23 cellular contexts compared by ENCODE assay signal in the genomic region with DNA sequence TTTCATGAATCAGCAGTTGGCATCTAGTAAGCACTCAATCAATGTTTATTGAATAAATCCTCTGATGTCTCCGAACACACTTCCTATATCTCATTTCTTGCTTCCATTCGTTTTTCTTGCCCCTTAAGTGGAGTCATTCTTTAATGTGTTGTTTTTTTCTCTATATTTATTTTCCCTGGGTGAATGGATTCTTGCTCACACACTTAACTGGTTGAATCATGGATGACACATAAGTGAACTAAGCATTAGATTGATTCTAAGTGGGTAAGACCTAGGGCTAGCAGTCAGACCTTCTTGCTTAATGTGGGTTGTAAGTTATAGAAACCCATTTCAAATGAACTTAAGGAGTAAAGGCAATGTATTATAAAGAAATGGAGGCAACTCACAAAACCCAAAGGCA.
DNase-seq lines count a peak whose midpoint lies in the region; FAIRE-seq and TF ChIP-seq lines count a peak whose summit lies in the region.
"Had no signal": no experiment of that assay in that cellular context is flagged by ENCODE, and none has a peak within 500 bp of the region (broad histone marks: within the 10 kb centered on the region; RNA-seq: fewer than 3 reads in every experiment).

No MANE protein-coding gene starts in this region.

- H3K27me3 ChIP-seq in bronchial epithelial cell (ENCODE audit: control insufficient read depth, insufficient read depth, low read length) = no peaks in the 10 kb centered on the region
- H3K27me3 ChIP-seq: right atrium auricular region, tibial artery had no signal

- H3K4me3 ChIP-seq in bronchial epithelial cell (ENCODE audit: low read depth, low read length) = no peak overlapping the region
- H3K4me3 ChIP-seq: lower lobe of right lung, right atrium auricular region, tibial artery had no signal

- POLR2A ChIA-PET in GM10248 (lab: Yijun Ruan, JAX) = no interaction called here

- H3K36me3 ChIP-seq in bronchial epithelial cell (ENCODE audit: control insufficient read depth, insufficient read depth, low read length) = no peaks in the 10 kb centered on the region
- H3K36me3 ChIP-seq: lower lobe of right lung, right atrium auricular region, tibial artery, WERI-Rb-1 had no signal

- TF ChIP-seq CTCF in bronchial epithelial cell (IDR thresholded peaks at IDR 0.05; ENCODE audit: insufficient read depth, low read length, severe bottlenecking) = no peak
- no peak for TF ChIP-seq CTCF in GM10248 (IDR thresholded peaks at IDR 0.05; ENCODE audit: control extremely low read depth, extremely low read depth, low read depth, missing control alignments)

- DNase-seq in DMS53 treated with DMSO at 0.1 percent for 48 hours (lab: John Stamatoyannopoulos, UW; ENCODE audit: unreplicated experiment) (peak; percentile 1), HS-5 (ENCODE audit: low read depth) (peak; percentile 16), bronchial epithelial cell (ENCODE audit: low read depth) (peak; percentile 90), kidney glomerular epithelial cell (lab: John Stamatoyannopoulos, UW) (peak; percentile 49), GM10248 (ENCODE audit: extremely low spot score) (no peak)
- DNase-seq in central memory CD4-positive, alpha-beta T cell = no peak
- DNase-seq in stimulated activated CD4-positive, alpha-beta T cell treated with anti-CD3 and anti-CD28 coated beads, Interleukin-15, amount 100 ng/mL, for 24 hours = no peak
- DNase-seq: activated CD4-positive, alpha-beta memory T cell treated with anti-CD3 and anti-CD28 coated beads, Interleukin-2, amount 10 ng/mL, durations not matched to agents 7 days and 5 days; activated naive CD8-positive, alpha-beta T cell treated with anti-CD3 and anti-CD28 coated beads for 36 hours; activated T-cell treated with anti-CD3 and anti-CD28 coated beads, Interleukin-2, amount 50 U/mL, for 48 hours; AML-193; dermis blood vessel endothelial cell; erythroblast; GOT3; head of caudate nucleus; lower lobe of right lung; NCI-H146; NCI-H2171; NCI-H526 treated with DMSO at 0.1 percent for 48 hours; stimulated activated naive CD4-positive, alpha-beta T cell; tibial artery; WERI-Rb-1 had no signal

- FAIRE-seq in bronchial epithelial cell (lab: Jason Lieb, UNC) = no peak

- CTCF ChIA-PET in GM10248 (lab: Yijun Ruan, JAX) = no interaction called here

Comparison
In these comparisons a context has a peak if more than half of its experiments do, and no peak if none do; other contexts are left out.
1. DNase-seq: peak in DMS53 treated with DMSO at 0.1 percent for 48 hours (single experiment), HS-5 (single experiment), bronchial epithelial cell (single experiment) and kidney glomerular epithelial cell (single experiment); none in central memory CD4-positive, alpha-beta T cell (single experiment), stimulated activated CD4-positive, alpha-beta T cell treated with anti-CD3 and anti-CD28 coated beads, Interleukin-15, amount 100 ng/mL, for 24 hours (single experiment) and GM10248 (single experiment).